ENCODE assay signal across 25 cellular contexts in genomic region chr21:42209801-42210479, GRCh38. TPM values are rescaled to one million over a fixed set of nuclear protein-coding genes. Genes with fewer than 3 reads are reported as not detected.
DNase-seq lines count a peak whose midpoint lies in the region; ATAC-seq and TF ChIP-seq lines count a peak whose summit lies in the region.
"Had no signal": no experiment of that assay in that cellular context is flagged by ENCODE, and none has a peak within 500 bp of the region (broad histone marks: within the 10 kb centered on the region; RNA-seq: fewer than 3 reads in every experiment).

No MANE protein-coding gene starts in this region.

- in situ Hi-C loops in IMR-90 (cut with MboI; ENCODE audit: low sequenced_read_pairs) = no loop called here

- no peak for TF ChIP-seq CTCF in IMR-90 (conservative IDR thresholded peaks at IDR 0.05; ENCODE audit: low read depth, low read length)
- no peak for TF ChIP-seq CTCF in nephron progenitor cell (IDR thresholded peaks at IDR 0.05)

- no peaks in the 10 kb centered on the region for H3K36me3 ChIP-seq in IMR-90 (ENCODE audit: control insufficient read depth, insufficient read depth, low read length)
- H3K36me3 ChIP-seq: pancreas, sigmoid colon, tibial nerve had no signal

- no TSS peak for BruUV-seq in IMR-90 (replicated peaks; lab: Mats Ljungman, UMichigan)

- H2BK20ac ChIP-seq in IMR-90 (ENCODE audit: low read depth, low read length) = peak overlapping the region; percentile 9; the same call in 1 of the 2 replicates

- peaks cover 18% of the 10 kb centered on the region for H3K36me3 Mint-ChIP-seq in nephron progenitor cell (ENCODE audit: low read depth)

- no peak overlapping the region for H3K4me3 ChIP-seq in IMR-90 (ENCODE audit: insufficient read depth, low read depth, low read length)
- H3K4me3 ChIP-seq: hepatocyte, pancreas, sigmoid colon, tibial nerve had no signal

- no peak overlapping the region; the same call in 1 of the 2 replicates for H2BK120ac ChIP-seq in IMR-90 (ENCODE audit: low read depth, low read length)

- H2AK5ac ChIP-seq in IMR-90 (ENCODE audit: low read depth, low read length) = no peak overlapping the region

- peak overlapping the region; percentile 70 for H3K27ac Mint-ChIP-seq in nephron progenitor cell
- H3K27ac Mint-ChIP-seq: activated CD4-positive, alpha-beta T cell treated with anti-CD3 and anti-CD28 coated beads, Interleukin-2, amount 10 ng/mL, durations not matched to agents 24 days and 14 days; B cell had no signal

- dilution Hi-C loops in IMR-90 (cut with HindIII; ENCODE audit: low sequenced_read_pairs, unreplicated experiment) = no loop called here

- intact Hi-C loops in IMR-90 (cut with micrococcal nuclease) = no loop called here

- no peak overlapping the region for H4K91ac ChIP-seq in IMR-90 (ENCODE audit: insufficient read depth, low read depth, low read length)

- H2BK5ac ChIP-seq in IMR-90 (ENCODE audit: low read depth, low read length, poor library complexity, severe bottlenecking) = no peak overlapping the region

- no peak overlapping the region for H2AK9ac ChIP-seq in IMR-90 (replicated peaks; ENCODE audit: low read depth, low read length, poor library complexity)

- H3K14ac ChIP-seq in IMR-90 (replicated peaks; ENCODE audit: low read depth, low read length) = no peak overlapping the region

- H3K4me2 ChIP-seq in IMR-90 (ENCODE audit: low read depth, low read length) = no peak overlapping the region
- H3K4me2 ChIP-seq: hepatocyte had no signal

- CTCF ChIA-PET in IMR-90 (lab: Yijun Ruan, JAX) = no interaction called here

- no peak overlapping the region for H3K18ac ChIP-seq in IMR-90 (ENCODE audit: low read depth, low read length)

- no peak overlapping the region for H4K5ac ChIP-seq in IMR-90 (ENCODE audit: low read depth, low read length)

- H3K27me3 ChIP-seq in IMR-90 (ENCODE audit: control insufficient read depth, insufficient read depth, low read length) = peaks cover 19% of the 10 kb centered on the region
- H3K27me3 ChIP-seq: hepatocyte, pancreas, sigmoid colon, tibial nerve had no signal

- H3K4me1 ChIP-seq in IMR-90 (ENCODE audit: control insufficient read depth, insufficient read depth, low read length) = peaks cover 2% of the 10 kb centered on the region; the same call in 1 of the 2 replicates
- H3K4me1 ChIP-seq: pancreas, sigmoid colon, tibial nerve had no signal

- H3K56ac ChIP-seq in IMR-90 (ENCODE audit: extremely low read depth, insufficient read depth, low read length) = no peak overlapping the region

- DNase-seq in Daoy (ENCODE audit: low read depth) = peak; percentile 51
- no peak for DNase-seq in IMR-90
- peak; percentile 38 for DNase-seq in ecto neural progenitor cell (ENCODE audit: low spot score)
- no peak for DNase-seq in nephron progenitor cell
- no peak for DNase-seq in SKM-1 (lab: John Stamatoyannopoulos, UW; ENCODE audit: unreplicated experiment)
- DNase-seq in NCI-H1694 (lab: John Stamatoyannopoulos, UW) = no peak
- no peak for DNase-seq in activated CD4-positive, alpha-beta T cell treated with anti-CD3 and anti-CD28 coated beads, Interleukin-2, amount 50 U/mL, for 1 hour
- DNase-seq: activated CD4-positive, alpha-beta T cell treated with anti-CD3 and anti-CD28 coated beads, Interleukin-2, amount 10 ng/mL, durations not matched to agents 24 days and 14 days; activated gamma-delta T cell; amygdala; effector CD4-positive, alpha-beta T cell; H7; islet precursor cell; NCI-H510A treated with DMSO at 0.1 percent for 48 hours; Right ventricle myocardium superior; sigmoid colon; stimulated activated naive CD4-positive, alpha-beta T cell; T-helper 1 cell had no signal

- no peaks in the 10 kb centered on the region for H3K79me1 ChIP-seq in IMR-90 (ENCODE audit: low read depth in 1 of 2, low read length in 2 of 2)

- H4K20me1 ChIP-seq in IMR-90 (ENCODE audit: insufficient read depth, low read length) = no peaks in the 10 kb centered on the region

- no peak for TF ChIP-seq RAD21 in IMR-90 (IDR thresholded peaks at IDR 0.05; ENCODE audit: low read length)

- H3K4ac ChIP-seq in IMR-90 (ENCODE audit: low read depth, low read length) = no peak overlapping the region; the same call in 1 of the 2 replicates

- peaks cover 6% of the 10 kb centered on the region for H3K9me3 ChIP-seq in IMR-90 (ENCODE audit: control insufficient read depth, insufficient read depth, low read length)
- H3K9me3 ChIP-seq: pancreas, sigmoid colon had no signal

- POLR2A ChIA-PET in IMR-90 (lab: Charles Lee; ENCODE audit: unreplicated experiment) = no interaction called here

- no peak overlapping the region for H4K8ac ChIP-seq in IMR-90 (ENCODE audit: low read depth in 2 of 2, low read length in 2 of 2)

- no peak for TF ChIP-seq POLR2A in IMR-90 (IDR thresholded peaks at IDR 0.05; ENCODE audit: low read depth, low read length)

- 24% methylated on average over 3 of the region's 11 CpGs; no CpG with 5 or more reads in 1 of the 2 experiments for WGBS in IMR-90 (ENCODE audit: extremely low coverage in 2 of 2, insufficient read length in 1 of 2), 2 experiments

- no peak for ATAC-seq in IMR-90 (ENCODE audit: low read depth)
- ATAC-seq: naive thymus-derived CD4-positive, alpha-beta T cell; pancreas had no signal

- H3K9me3 Mint-ChIP-seq in nephron progenitor cell = peaks cover 39% of the 10 kb centered on the region
- H3K9me3 Mint-ChIP-seq: activated CD4-positive, alpha-beta T cell treated with anti-CD3 and anti-CD28 coated beads, Interleukin-2, amount 10 ng/mL, durations not matched to agents 24 days and 14 days; central memory CD8-positive, alpha-beta T cell had no signal

- H2BK15ac ChIP-seq in IMR-90 (ENCODE audit: low read depth, low read length) = no peak overlapping the region

- H2AFZ ChIP-seq in IMR-90 (replicated peaks; ENCODE audit: low read length, poor library complexity) = peak overlapping the region; percentile 8
- H2AFZ ChIP-seq: hepatocyte had no signal

- no peak overlapping the region for H3K4me3 Mint-ChIP-seq in nephron progenitor cell
- H3K4me3 Mint-ChIP-seq: activated CD4-positive, alpha-beta T cell treated with anti-CD3 and anti-CD28 coated beads, Interleukin-2, amount 10 ng/mL, durations not matched to agents 24 days and 14 days; B cell; central memory CD8-positive, alpha-beta T cell; naive thymus-derived CD4-positive, alpha-beta T cell had no signal

- no peak overlapping the region for H3K23ac ChIP-seq in IMR-90 (ENCODE audit: low read depth, low read length)

- no peaks in the 10 kb centered on the region for H3K9me1 ChIP-seq in IMR-90 (ENCODE audit: insufficient read depth, low read length)

- no peak overlapping the region for H3K9ac ChIP-seq in IMR-90 (ENCODE audit: low read depth, low read length)

- H3K4me1 Mint-ChIP-seq in nephron progenitor cell = peaks cover 29% of the 10 kb centered on the region
- H3K4me1 Mint-ChIP-seq: activated CD4-positive, alpha-beta T cell treated with anti-CD3 and anti-CD28 coated beads, Interleukin-2, amount 10 ng/mL, durations not matched to agents 24 days and 14 days had no signal

- H3K27ac ChIP-seq in IMR-90 (ENCODE audit: insufficient read depth, low read length) = no peak overlapping the region
- H3K27ac ChIP-seq: hepatocyte, HL-60, pancreas, sigmoid colon, tibial nerve had no signal

- H3K27me3 Mint-ChIP-seq in nephron progenitor cell (ENCODE audit: low read depth, poor library complexity) = peaks cover 12% of the 10 kb centered on the region
- H3K27me3 Mint-ChIP-seq: B cell; central memory CD8-positive, alpha-beta T cell had no signal

TF ChIP-seq in IMR-90, 13 proteins besides CTCF, POLR2A, EP300 and RAD21:
- TF ChIP-seq NFE2L2 (IDR thresholded peaks at IDR 0.05; ENCODE audit: low read depth, low read length) (no peak), FOS (IDR thresholded peaks at IDR 0.05; ENCODE audit: low read depth, low read length) (no peak), RCOR1 (IDR thresholded peaks at IDR 0.05; ENCODE audit: insufficient replicate concordance, low read length) (no peak), CHD1 (IDR thresholded peaks at IDR 0.05; ENCODE audit: low read depth, low read length) (no peak), BHLHE40 (IDR thresholded peaks at IDR 0.05; ENCODE audit: low read depth, low read length) (no peak), MXI1 (IDR thresholded peaks at IDR 0.05; ENCODE audit: borderline replicate concordance, low read depth, low read length) (no peak), RFX5 (IDR thresholded peaks at IDR 0.05; ENCODE audit: low read depth, low read length) (no peak), USF2 (IDR thresholded peaks at IDR 0.05; ENCODE audit: low read depth, low read length) (no peak), CEBPB (IDR thresholded peaks at IDR 0.05; ENCODE audit: low read depth, low read length) (no peak), MAZ (IDR thresholded peaks at IDR 0.05; ENCODE audit: borderline replicate concordance, low read depth, low read length) (no peak), ELK1 (IDR thresholded peaks at IDR 0.05; ENCODE audit: borderline replicate concordance, low read depth, low read length) (no peak), MAFK (IDR thresholded peaks at IDR 0.05; ENCODE audit: low read depth, low read length) (no peak), SMC3 (IDR thresholded peaks at IDR 0.05; ENCODE audit: low read depth, low read length) (no peak)

RNA-seq across cellular contexts. Expression of gene ABCG1, which starts 9.0 kb away (rescaled TPM):
- total RNA-seq in Daoy (2014; rRNA removed; shearing (Covaris generic)) = 0.51 TPM in 2 replicates
- total RNA-seq in IMR-90 (2012; rRNA removed) = under 0.01 and 0.36 TPM in 2 replicates
- polyA plus RNA-seq in IMR-90 (2012; rRNA removed) = 0.14 and 0.19 TPM in 2 replicates
- 0.13 and 0.23 TPM in 2 replicates for polyA plus RNA-seq in IMR-90 (2012; cell fraction: cytosol; rRNA removed)
- 0.20 and 0.23 TPM in 2 replicates for polyA plus RNA-seq in IMR-90 (2012; cell fraction: nucleus; rRNA removed; ENCODE audit: low replicate concordance)

Comparison
In these comparisons a context has a peak if more than half of its experiments do, and no peak if none do; other contexts are left out.
1. DNase-seq: peak in Daoy (single experiment) and ecto neural progenitor cell (single experiment); none in IMR-90 (single experiment), nephron progenitor cell (single experiment), SKM-1 (single experiment), NCI-H1694 (single experiment) and activated CD4-positive, alpha-beta T cell treated with anti-CD3 and anti-CD28 coated beads, Interleukin-2, amount 50 U/mL, for 1 hour (single experiment).